In the genomic region with DNA sequence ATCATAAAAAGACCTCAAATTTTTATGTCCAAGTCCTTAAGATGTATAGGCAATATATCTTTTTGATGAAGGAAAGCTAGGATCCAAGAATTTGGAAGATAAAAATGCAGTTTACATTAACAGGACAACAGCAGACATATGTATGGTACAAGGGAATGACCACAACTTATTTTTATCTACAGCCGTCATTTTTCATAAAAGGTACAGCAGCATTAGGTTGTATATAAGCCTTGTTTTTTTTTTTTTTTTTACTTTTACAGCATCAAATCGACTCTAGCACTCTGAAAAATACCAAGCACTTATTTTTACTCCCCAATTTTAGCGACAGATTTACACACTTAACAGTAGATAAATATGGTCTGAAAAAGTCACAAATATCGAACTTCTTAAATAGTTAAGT, we compare ENCODE assay signal across 8 cellular contexts. TPM values are rescaled to one million over a fixed set of nuclear protein-coding genes. Genes with fewer than 3 reads are reported as not detected.
DNase-seq lines count a peak whose midpoint lies in the region; ATAC-seq and TF ChIP-seq lines count a peak whose summit lies in the region.

No MANE protein-coding gene starts in this region.

- peak overlapping the region; percentile 90 for H3K4me3 Mint-ChIP-seq in memory B cell

- H3K27me3 ChIP-seq in heart left ventricle = no peaks in the 10 kb centered on the region
- H3K27me3 ChIP-seq in upper lobe of right lung = no peaks in the 10 kb centered on the region

- no peak for TF ChIP-seq CTCF in heart left ventricle (IDR thresholded peaks at IDR 0.05)
- TF ChIP-seq CTCF in astrocyte of the cerebellum (IDR thresholded peaks at IDR 0.05; ENCODE audit: low read depth, low read length, missing control alignments) = no peak
- TF ChIP-seq CTCF in upper lobe of right lung (IDR thresholded peaks at IDR 0.05) = no peak

- peaks cover 39% of the 10 kb centered on the region for H3K4me1 Mint-ChIP-seq in memory B cell

- in situ Hi-C loops in astrocyte of the cerebellum (cut with HindIII; ENCODE audit: low sequenced_read_pairs) = no loop called here

- peaks cover 12% of the 10 kb centered on the region for H3K36me3 Mint-ChIP-seq in memory B cell

- no peaks in the 10 kb centered on the region for H3K9me3 Mint-ChIP-seq in memory B cell

- H3K4me1 ChIP-seq in heart left ventricle = peaks cover 5 to 56% (median 44%) of the 10 kb centered on the region in 12 donors
- peaks cover 34% of the 10 kb centered on the region for H3K4me1 ChIP-seq in upper lobe of right lung

- ATAC-seq in heart left ventricle = no peak
- ATAC-seq in Right ventricle myocardium superior (ENCODE audit: poor library complexity) = no peak
- ATAC-seq in memory B cell (ENCODE audit: low read depth) = no peak
- no peak for ATAC-seq in upper lobe of right lung
- no peak for ATAC-seq in HG03039 (IDR thresholded peaks at IDR 0.05; ENCODE audit: unreplicated experiment)

- peak overlapping the region; percentile 95 for H3K27ac Mint-ChIP-seq in memory B cell

- peak overlapping the region; percentile 69 to 97 (median 90) for H3K4me3 ChIP-seq in heart left ventricle
- H3K4me3 ChIP-seq in astrocyte of the cerebellum (ENCODE audit: low read depth, low read length) = peak overlapping the region; percentile 94
- H3K4me3 ChIP-seq in upper lobe of right lung = peak overlapping the region; percentile 89

- H3K9me3 ChIP-seq in heart left ventricle (no peaks in the 10 kb centered on the region), upper lobe of right lung (no peaks in the 10 kb centered on the region)

- H3K27me3 Mint-ChIP-seq in memory B cell = no peaks in the 10 kb centered on the region

- 1 to 3% (median 2%) methylated on average over 4 of the region's 4 CpGs for WGBS in heart left ventricle, 4 donors

- DNase-seq in heart left ventricle (no peak), Right ventricle myocardium superior (no peak), astrocyte of the cerebellum (ENCODE audit: low read depth) (no peak), memory B cell (ENCODE audit: low spot score in 2 of 2) (no peak), upper lobe of right lung (no peak), CD1c-positive myeloid dendritic cell (ENCODE audit: extremely low spot score) (no peak), mesenteric fat pad (ENCODE audit: low spot score) (no peak)

- intact Hi-C loops in heart left ventricle (cut with DNase I) = loop anchor here in 8 of 10 donors (2.0 to 5.0 kb wide), 6 partner anchors 18 to 50 kb away; no protein-coding TSS in a partner anchor
- intact Hi-C loops in Right ventricle myocardium superior (cut with DNase I) = no loop called here
- intact Hi-C loops in upper lobe of right lung (cut with DNase I) = no loop called here

- no peak for TF ChIP-seq POLR2A in heart left ventricle (IDR thresholded peaks at IDR 0.05)

- H3K36me3 ChIP-seq in heart left ventricle (peaks cover 0 to 31% (median 23%) of the 10 kb centered on the region in 9 donors), upper lobe of right lung (peaks cover 13% of the 10 kb centered on the region)

- H3K27ac ChIP-seq in heart left ventricle (peak overlapping the region in 9 of 12 donors; percentile 91 to 99 (median 97)), upper lobe of right lung (peak overlapping the region; percentile 96)

RNA-seq across cellular contexts. Expression of a gene that starts 1.3 kb away (rescaled TPM):
- total RNA-seq in heart left ventricle (10 to 100 TPM; 34.3 to 60.9 (median 49.4) TPM), Right ventricle myocardium superior (51.9 TPM), upper lobe of right lung (96.0 TPM), mesenteric fat pad (85.4 TPM)
- 10 to 100 TPM; 41.1 to 47.1 TPM for polyA plus RNA-seq in heart left ventricle

RNA-seq across cellular contexts. Expression of a gene that starts 19.2 kb away (rescaled TPM):
- total RNA-seq in heart left ventricle (100 to 1,000 TPM in 4 of 9 donors, 10 to 100 TPM in 5; 67.7 to 137 (median 80.5) TPM), Right ventricle myocardium superior (74.2 TPM), upper lobe of right lung (119 TPM), mesenteric fat pad (94.5 TPM)
- 10 to 100 TPM; 64.1 to 88.8 TPM for polyA plus RNA-seq in heart left ventricle

Comparison
In these comparisons a context has a peak if more than half of its experiments do, and no peak if none do; other contexts are left out.
1. intact Hi-C loops: an anchor here in heart left ventricle (2.0 to 5.0 kb wide); none called in Right ventricle myocardium superior and upper lobe of right lung.